ENCODE assay signal across 8 cellular contexts in the genomic region with DNA sequence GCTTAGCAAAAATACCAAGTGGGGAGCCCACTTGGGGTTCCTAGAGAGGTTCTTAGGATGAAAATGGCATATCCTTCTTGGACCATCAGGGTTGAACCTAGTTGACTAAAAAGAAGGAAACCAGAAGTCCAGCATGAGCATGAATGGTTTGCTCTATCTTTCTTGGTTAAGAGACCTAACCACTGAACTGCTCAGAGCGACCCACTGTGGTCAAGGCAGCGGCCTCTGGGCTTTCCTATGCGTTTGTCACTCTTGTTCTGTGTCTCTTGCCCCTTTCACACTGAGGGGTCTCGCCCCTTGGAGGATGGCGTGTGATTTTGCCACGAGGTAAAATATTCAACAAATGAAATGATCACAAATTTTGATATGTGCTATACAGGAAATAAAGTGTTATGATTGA. TPM values are rescaled to one million over a fixed set of nuclear protein-coding genes. Genes with fewer than 3 reads are reported as not detected.
DNase-seq lines count a peak whose midpoint lies in the region; ATAC-seq and TF ChIP-seq lines count a peak whose summit lies in the region.

No MANE protein-coding gene starts in this region.

- H3K27me3 ChIP-seq in DOHH2 (ENCODE audit: control insufficient read depth, low read length) (no peaks in the 10 kb centered on the region), parathyroid adenoma (ENCODE audit: control insufficient read depth, insufficient read depth, low read length) (no peaks in the 10 kb centered on the region)

- H2AFZ ChIP-seq in parathyroid adenoma = peak overlapping the region; percentile 96

- H3K4me2 ChIP-seq in DOHH2 (ENCODE audit: low read length) (peak overlapping the region; percentile 76), parathyroid adenoma (ENCODE audit: low read length) (peak overlapping the region; percentile 67)

- no peaks in the 10 kb centered on the region for H3K9me3 ChIP-seq in DOHH2 (ENCODE audit: control insufficient read depth, insufficient read depth, low read length)
- no peaks in the 10 kb centered on the region for H3K9me3 ChIP-seq in parathyroid adenoma (ENCODE audit: control insufficient read depth, low read length)

- H3K4me1 ChIP-seq in DOHH2 (ENCODE audit: control insufficient read depth, low read length) = peaks cover 46% of the 10 kb centered on the region
- H3K4me1 ChIP-seq in parathyroid adenoma = peaks cover 29% of the 10 kb centered on the region

- H3K9me3 Mint-ChIP-seq in endothelial cell (ENCODE audit: unreplicated experiment) = no peaks in the 10 kb centered on the region
- H3K9me3 Mint-ChIP-seq in HFFc6 = no peaks in the 10 kb centered on the region

- peaks cover 26% of the 10 kb centered on the region for H3F3A ChIP-seq in DOHH2 (ENCODE audit: control insufficient read depth, insufficient read depth)

- H3K79me2 ChIP-seq in DOHH2 (ENCODE audit: control insufficient read depth, low read length) = peaks cover 21% of the 10 kb centered on the region
- H3K79me2 ChIP-seq in parathyroid adenoma = no peaks in the 10 kb centered on the region

- no peak for ATAC-seq in GM18517 (IDR thresholded peaks at IDR 0.05; ENCODE audit: unreplicated experiment)

- H3K27ac ChIP-seq in DOHH2 (ENCODE audit: low read depth, low read length) (peak overlapping the region; percentile 42), parathyroid adenoma (peak overlapping the region; percentile 97)

- peaks cover 4% of the 10 kb centered on the region for H3K27me3 Mint-ChIP-seq in endothelial cell (ENCODE audit: unreplicated experiment)
- H3K27me3 Mint-ChIP-seq in HFFc6 (ENCODE audit: insufficient read depth) = peaks cover 2% of the 10 kb centered on the region; the same call in 1 of the 2 replicates

- H4K20me1 ChIP-seq in DOHH2 (ENCODE audit: control insufficient read depth, insufficient read depth, low read depth, low read length) = 0 out of 2 replicates have a peak, but pooled peaks cover 6% of the 10 kb centered on the region

- H3K36me3 ChIP-seq in DOHH2 (ENCODE audit: control insufficient read depth, low read length) = no peaks in the 10 kb centered on the region; the same call in 1 of the 2 replicates
- no peaks in the 10 kb centered on the region for H3K36me3 ChIP-seq in parathyroid adenoma (ENCODE audit: control insufficient read depth, insufficient read depth, low read length)

- peak; percentile 96 for DNase-seq in OCI-M1 (lab: John Stamatoyannopoulos, UW)
- DNase-seq in endothelial cell (ENCODE audit: low spot score) = no peak
- DNase-seq in NCI-H1436 treated with DMSO at 0.1 percent for 48 hours (lab: John Stamatoyannopoulos, UW) = no peak
- no peak for DNase-seq in NCI-H510A (lab: John Stamatoyannopoulos, UW)
- DNase-seq in HFFc6 = no peak

- peak overlapping the region; percentile 95 for H3K4me3 ChIP-seq in DOHH2 (ENCODE audit: low read length)
- peak overlapping the region; percentile 83 for H3K4me3 ChIP-seq in parathyroid adenoma (ENCODE audit: low read depth, low read length)

- no peaks in the 10 kb centered on the region for H3K9me2 ChIP-seq in DOHH2 (replicated peaks; ENCODE audit: control insufficient read depth, low read length)

- H3K4me3 Mint-ChIP-seq in endothelial cell (ENCODE audit: unreplicated experiment) = peak overlapping the region; percentile 86
- H3K4me3 Mint-ChIP-seq in HFFc6 = no peak overlapping the region

- H3K9ac ChIP-seq in parathyroid adenoma = no peak overlapping the region

- H3K36me3 Mint-ChIP-seq in endothelial cell (ENCODE audit: low read depth, unreplicated experiment) = peaks cover 4% of the 10 kb centered on the region
- no peaks in the 10 kb centered on the region for H3K36me3 Mint-ChIP-seq in HFFc6 (ENCODE audit: low read depth)

- H3K4me1 Mint-ChIP-seq in endothelial cell (ENCODE audit: unreplicated experiment) (peaks cover 10% of the 10 kb centered on the region), HFFc6 (ENCODE audit: low read depth) (peaks cover 8% of the 10 kb centered on the region)

- H3K27ac Mint-ChIP-seq in endothelial cell (ENCODE audit: unreplicated experiment) (peak overlapping the region; percentile 12), HFFc6 (no peak overlapping the region; the same call in none of the 2 replicates)

- TF ChIP-seq CTCF in DOHH2 (IDR thresholded peaks at IDR 0.05; ENCODE audit: low read depth, low read length, poor library complexity, severe bottlenecking) (no peak), endothelial cell (IDR thresholded peaks at IDR 0.05; ENCODE audit: unreplicated experiment) (no peak), parathyroid adenoma (IDR thresholded peaks at IDR 0.05) (no peak), HFFc6 (IDR thresholded peaks at IDR 0.05) (no peak)

RNA-seq across cellular contexts. Expression of gene BORCS6, which starts 0.5 kb away (rescaled TPM):
- 9.7 TPM for total RNA-seq in endothelial cell (ENCODE audit: unreplicated experiment)
- 1 to 10 TPM; 4.4 to 6.0 (median 4.6) TPM for total RNA-seq in HFFc6 (2021; fragmentation: NEBNext Ultra II Directional; extraction: Animal tissue kit (Norgen Biotek cat#: 25700))

RNA-seq across cellular contexts. Expression of gene TMEM107, which starts 14.3 kb away (rescaled TPM):
- total RNA-seq in endothelial cell (ENCODE audit: unreplicated experiment) = 14.6 TPM
- total RNA-seq in HFFc6 (2021; fragmentation: NEBNext Ultra II Directional; extraction: Animal tissue kit (Norgen Biotek cat#: 25700)) = 10 to 100 TPM; 13.8 to 18.8 (median 17.5) TPM

RNA-seq across cellular contexts. Expression of gene AURKB, which starts 19.9 kb away (rescaled TPM):
- total RNA-seq in endothelial cell (ENCODE audit: unreplicated experiment) = 21.4 TPM
- 10 to 100 TPM; 24.5 to 43.4 (median 39.5) TPM for total RNA-seq in HFFc6 (2021; fragmentation: NEBNext Ultra II Directional; extraction: Animal tissue kit (Norgen Biotek cat#: 25700))

RNA-seq across cellular contexts. Expression of gene VAMP2, which starts 27.8 kb away (rescaled TPM):
- total RNA-seq in endothelial cell (ENCODE audit: unreplicated experiment) = 19.8 TPM
- 10 to 100 TPM; 37.0 to 47.6 (median 44.5) TPM for total RNA-seq in HFFc6 (2021; fragmentation: NEBNext Ultra II Directional; extraction: Animal tissue kit (Norgen Biotek cat#: 25700))

RNA-seq across cellular contexts. Expression of gene PER1, which starts 38.3 kb away (rescaled TPM):
- total RNA-seq in endothelial cell (ENCODE audit: unreplicated experiment) = 30.0 TPM
- 10 to 100 TPM; 18.9 to 31.8 (median 26.9) TPM for total RNA-seq in HFFc6 (2021; fragmentation: NEBNext Ultra II Directional; extraction: Animal tissue kit (Norgen Biotek cat#: 25700))
